In genomic region chr17:57998234-57998746, GRCh38 we compare ENCODE assay signal across 20 cellular contexts. TPM values are rescaled to one million over a fixed set of nuclear protein-coding genes. Genes with fewer than 3 reads are reported as not detected.
DNase-seq lines count a peak whose midpoint lies in the region; ATAC-seq and TF ChIP-seq lines count a peak whose summit lies in the region.
"Had no signal": no experiment of that assay in that cellular context is flagged by ENCODE, and none has a peak within 500 bp of the region (broad histone marks: within the 10 kb centered on the region; RNA-seq: fewer than 3 reads in every experiment).

No MANE protein-coding gene starts in this region.

- ATAC-seq in psoas muscle (no peak), GM21390 (IDR thresholded peaks at IDR 0.05; ENCODE audit: unreplicated experiment) (no peak), GM19035 (IDR thresholded peaks at IDR 0.05; ENCODE audit: unreplicated experiment) (no peak)
- ATAC-seq: heart left ventricle; naive thymus-derived CD4-positive, alpha-beta T cell; stimulated activated naive CD8-positive, alpha-beta T cell treated with anti-CD3 and anti-CD28 coated beads, Interleukin-15, amount 100 ng/mL, for 72 hours had no signal

- intact Hi-C loops in psoas muscle (cut with DNase I) = loop anchor here (10.0 kb wide), 1 partner anchor 873 kb away; no protein-coding TSS in a partner anchor

- H3K36me3 ChIP-seq in psoas muscle (ENCODE audit: insufficient read depth in 1 of 2, low read depth in 1 of 2) = peaks cover 9 to 66% of the 10 kb centered on the region in 2 donors

- no peak overlapping the region for H3K4me3 ChIP-seq in psoas muscle
- H3K4me3 ChIP-seq: heart left ventricle, right atrium auricular region had no signal

- peaks cover 93% of the 10 kb centered on the region for H3K4me1 Mint-ChIP-seq in activated T-cell treated with anti-CD3 and anti-CD28 coated beads, Interleukin-2, amount 50 U/mL, for 24 hours (ENCODE audit: low read depth)
- peaks cover 84% of the 10 kb centered on the region for H3K4me1 Mint-ChIP-seq in activated naive CD8-positive, alpha-beta T cell treated with anti-CD3 and anti-CD28 coated beads for 36 hours

- peaks cover 76% of the 10 kb centered on the region for H3K36me3 Mint-ChIP-seq in activated T-cell treated with anti-CD3 and anti-CD28 coated beads, Interleukin-2, amount 50 U/mL, for 24 hours (ENCODE audit: low read depth)
- peaks cover 40% of the 10 kb centered on the region for H3K36me3 Mint-ChIP-seq in activated naive CD8-positive, alpha-beta T cell treated with anti-CD3 and anti-CD28 coated beads for 36 hours

- no peaks in the 10 kb centered on the region for H3K27me3 Mint-ChIP-seq in activated T-cell treated with anti-CD3 and anti-CD28 coated beads, Interleukin-2, amount 50 U/mL, for 24 hours
- no peaks in the 10 kb centered on the region for H3K27me3 Mint-ChIP-seq in activated naive CD8-positive, alpha-beta T cell treated with anti-CD3 and anti-CD28 coated beads for 36 hours
- H3K27me3 Mint-ChIP-seq: naive thymus-derived CD4-positive, alpha-beta T cell; stimulated activated naive CD8-positive, alpha-beta T cell treated with anti-CD3 and anti-CD28 coated beads, Interleukin-15, amount 100 ng/mL, for 72 hours had no signal

- H3K4me1 ChIP-seq in psoas muscle = peaks cover 60% of the 10 kb centered on the region
- H3K4me1 ChIP-seq: BE2C had no signal

- WGBS in psoas muscle, 3 donors = 16 to 52% (median 31%) methylated on average over 1 of the region's 1 CpG

- no peak for TF ChIP-seq CTCF in psoas muscle (IDR thresholded peaks at IDR 0.05)

- H3K27me3 ChIP-seq in psoas muscle (ENCODE audit: insufficient read depth in 3 of 3, low read length in 2 of 3) = no peaks in the 10 kb centered on the region
- H3K27me3 ChIP-seq: BE2C, heart left ventricle, right atrium auricular region had no signal

- H3K27ac ChIP-seq in psoas muscle = peak overlapping the region; percentile 4
- H3K27ac ChIP-seq: heart left ventricle had no signal

- DNase-seq in activated T-cell treated with anti-CD3 and anti-CD28 coated beads, Interleukin-2, amount 50 U/mL, for 24 hours = no peak
- no peak for DNase-seq in activated T-cell treated with anti-CD3 and anti-CD28 coated beads, Interleukin-2, amount 50 U/mL, for 1 hour
- DNase-seq in NCI-H82 (lab: John Stamatoyannopoulos, UW) (peak; percentile 84), psoas muscle (no peak), DMS 273 (lab: John Stamatoyannopoulos, UW; ENCODE audit: unreplicated experiment) (no peak)
- DNase-seq in activated naive CD8-positive, alpha-beta T cell treated with anti-CD3 and anti-CD28 coated beads for 36 hours = no peak
- DNase-seq: amygdala; BE2C; dermis blood vessel endothelial cell; heart left ventricle; KG1; naive thymus-derived CD4-positive, alpha-beta T cell; NCI-H2171; NCI-H526; stimulated activated CD4-positive, alpha-beta T cell treated with anti-CD3 and anti-CD28 coated beads, Interleukin-12 subunit alpha, Interleukin-12 subunit beta, amount 100 ng/mL, for 4 hours; stimulated activated naive CD8-positive, alpha-beta T cell treated with anti-CD3 and anti-CD28 coated beads, Interleukin-15, amount 100 ng/mL, for 72 hours; trophoblast cell had no signal

- H3K27ac Mint-ChIP-seq in activated T-cell treated with anti-CD3 and anti-CD28 coated beads, Interleukin-2, amount 50 U/mL, for 24 hours = peak overlapping the region; percentile 92
- H3K27ac Mint-ChIP-seq in activated naive CD8-positive, alpha-beta T cell treated with anti-CD3 and anti-CD28 coated beads for 36 hours = peak overlapping the region; percentile 4

- H3K9me3 Mint-ChIP-seq in activated T-cell treated with anti-CD3 and anti-CD28 coated beads, Interleukin-2, amount 50 U/mL, for 24 hours = no peaks in the 10 kb centered on the region
- no peaks in the 10 kb centered on the region for H3K9me3 Mint-ChIP-seq in activated naive CD8-positive, alpha-beta T cell treated with anti-CD3 and anti-CD28 coated beads for 36 hours
- H3K9me3 Mint-ChIP-seq: stimulated activated naive CD8-positive, alpha-beta T cell treated with anti-CD3 and anti-CD28 coated beads, Interleukin-15, amount 100 ng/mL, for 72 hours had no signal

- H3K4me3 Mint-ChIP-seq in activated T-cell treated with anti-CD3 and anti-CD28 coated beads, Interleukin-2, amount 50 U/mL, for 24 hours = no peak overlapping the region
- no peak overlapping the region for H3K4me3 Mint-ChIP-seq in activated naive CD8-positive, alpha-beta T cell treated with anti-CD3 and anti-CD28 coated beads for 36 hours
- H3K4me3 Mint-ChIP-seq: naive thymus-derived CD4-positive, alpha-beta T cell; stimulated activated naive CD8-positive, alpha-beta T cell treated with anti-CD3 and anti-CD28 coated beads, Interleukin-15, amount 100 ng/mL, for 72 hours had no signal

- H3K9me3 ChIP-seq in psoas muscle = no peaks in the 10 kb centered on the region
- H3K9me3 ChIP-seq: BE2C, heart left ventricle, right atrium auricular region had no signal

RNA-seq across cellular contexts. Expression of gene SRSF1, which starts 8.8 kb away (rescaled TPM):
- total RNA-seq in activated naive CD8-positive, alpha-beta T cell treated with anti-CD3 and anti-CD28 coated beads for 36 hours = 100 to 1,000 TPM; 441 to 469 TPM
- 100 to 1,000 TPM in 2 of 4 donors, 10 to 100 TPM in 2; 71.2 to 141 (median 100) TPM for total RNA-seq in psoas muscle
- 100 to 1,000 TPM in 1 of 3 donors, 10 to 100 TPM in 2; 61.2 to 128 (median 93.7) TPM for polyA plus RNA-seq in psoas muscle

RNA-seq across cellular contexts. Expression of gene VEZF1, which starts 10.2 kb away (rescaled TPM):
- total RNA-seq in activated naive CD8-positive, alpha-beta T cell treated with anti-CD3 and anti-CD28 coated beads for 36 hours = 10 to 100 TPM; 22.8 to 23.0 TPM
- total RNA-seq in psoas muscle = 10 to 100 TPM; 45.7 to 92.5 (median 70.7) TPM
- polyA plus RNA-seq in psoas muscle = 10 to 100 TPM; 30.6 to 50.5 (median 36.6) TPM

RNA-seq across cellular contexts. Expression of gene CUEDC1, which starts 43.1 kb away (rescaled TPM):
- under 1 TPM; 0.14 to 0.18 TPM for total RNA-seq in activated naive CD8-positive, alpha-beta T cell treated with anti-CD3 and anti-CD28 coated beads for 36 hours
- total RNA-seq in psoas muscle = 10 to 100 TPM; 31.1 to 67.2 (median 47.4) TPM
- polyA plus RNA-seq in psoas muscle = 10 to 100 TPM; 28.0 to 56.5 (median 46.4) TPM
- polyA plus RNA-seq: naive thymus-derived CD4-positive, alpha-beta T cell had no signal

Comparison
In these comparisons a context has a peak if more than half of its experiments do, and no peak if none do; other contexts are left out.
1. RNA of gene CUEDC1, which starts 43.1 kb away (total RNA-seq): 31.1 to 67.2 TPM in psoas muscle; 0.14 to 0.18 TPM in activated naive CD8-positive, alpha-beta T cell treated with anti-CD3 and anti-CD28 coated beads for 36 hours; every median in the first group is over 10 times any median in the second.